ENCODE assay signal across 8 cellular contexts in genomic region chr22:46035742-46036557, GRCh38. TPM values are rescaled to one million over a fixed set of nuclear protein-coding genes. Genes with fewer than 3 reads are reported as not detected.
DNase-seq lines count a peak whose midpoint lies in the region; ATAC-seq and TF ChIP-seq lines count a peak whose summit lies in the region.

No MANE protein-coding gene starts in this region.

- H3K4me3 ChIP-seq in thoracic aorta = peak overlapping the region; percentile 76

- H3K27ac ChIP-seq in thoracic aorta = peak overlapping the region; percentile 87 to 95

- H3K4me1 Mint-ChIP-seq in HFFc6 (ENCODE audit: low read depth) (peaks cover 28% of the 10 kb centered on the region), glutamatergic neuron (ENCODE audit: low read depth, unreplicated experiment) (peaks cover 7% of the 10 kb centered on the region), osteocyte (ENCODE audit: unreplicated experiment) (peaks cover 29% of the 10 kb centered on the region)
- peaks cover 14% of the 10 kb centered on the region for H3K4me1 Mint-ChIP-seq in activated naive CD8-positive, alpha-beta T cell treated with anti-CD3 and anti-CD28 coated beads for 36 hours

- no peaks in the 10 kb centered on the region for H3K9me3 ChIP-seq in thoracic aorta

- H3K27ac Mint-ChIP-seq in HFFc6 (peak overlapping the region; percentile 82), glutamatergic neuron (ENCODE audit: unreplicated experiment) (no peak overlapping the region), osteocyte (ENCODE audit: unreplicated experiment) (peak overlapping the region; percentile 85)
- H3K27ac Mint-ChIP-seq in activated naive CD8-positive, alpha-beta T cell treated with anti-CD3 and anti-CD28 coated beads for 36 hours = peak overlapping the region; percentile 89

- H3K9me3 Mint-ChIP-seq in HFFc6 (no peaks in the 10 kb centered on the region), glutamatergic neuron (ENCODE audit: unreplicated experiment) (peaks cover 2% of the 10 kb centered on the region), osteocyte (ENCODE audit: unreplicated experiment) (no peaks in the 10 kb centered on the region)
- H3K9me3 Mint-ChIP-seq in activated naive CD8-positive, alpha-beta T cell treated with anti-CD3 and anti-CD28 coated beads for 36 hours = no peaks in the 10 kb centered on the region

- H3K27me3 Mint-ChIP-seq in HFFc6 (ENCODE audit: insufficient read depth) (peaks cover 2% of the 10 kb centered on the region; the same call in 1 of the 2 replicates), glutamatergic neuron (ENCODE audit: unreplicated experiment) (peaks cover 4% of the 10 kb centered on the region), osteocyte (ENCODE audit: unreplicated experiment) (no peaks in the 10 kb centered on the region)
- H3K27me3 Mint-ChIP-seq in activated naive CD8-positive, alpha-beta T cell treated with anti-CD3 and anti-CD28 coated beads for 36 hours = no peaks in the 10 kb centered on the region

- no peaks in the 10 kb centered on the region for H3K27me3 ChIP-seq in thoracic aorta (replicated peaks; ENCODE audit: insufficient read depth)

- H3K36me3 Mint-ChIP-seq in HFFc6 (ENCODE audit: low read depth) = no peaks in the 10 kb centered on the region
- no peaks in the 10 kb centered on the region for H3K36me3 Mint-ChIP-seq in activated naive CD8-positive, alpha-beta T cell treated with anti-CD3 and anti-CD28 coated beads for 36 hours
- no peaks in the 10 kb centered on the region for H3K36me3 Mint-ChIP-seq in glutamatergic neuron (ENCODE audit: unreplicated experiment)
- no peaks in the 10 kb centered on the region for H3K36me3 Mint-ChIP-seq in osteocyte (ENCODE audit: unreplicated experiment)

- TF ChIP-seq CTCF in GM10266 (IDR thresholded peaks at IDR 0.05; ENCODE audit: control insufficient read depth, insufficient read depth, low read depth, missing control alignments) = no peak
- TF ChIP-seq CTCF in HFFc6 (IDR thresholded peaks at IDR 0.05) = no peak
- no peak for TF ChIP-seq CTCF in glutamatergic neuron (IDR thresholded peaks at IDR 0.05; ENCODE audit: partially characterized antibody, unreplicated experiment)
- no peak for TF ChIP-seq CTCF in osteocyte (IDR thresholded peaks at IDR 0.05)
- no peak for TF ChIP-seq CTCF in thoracic aorta (IDR thresholded peaks at IDR 0.05)

- peaks cover 0 to 18% of the 10 kb centered on the region in 2 donors for H3K4me1 ChIP-seq in thoracic aorta (ENCODE audit: control insufficient read depth in 1 of 2, low read depth in 2 of 2)

- ATAC-seq in thoracic aorta (ENCODE audit: insufficient number of reproducible peaks, low FRiP score, low read depth) = peak; percentile 81

- no peaks in the 10 kb centered on the region for H3K36me3 ChIP-seq in thoracic aorta

- H3K4me3 Mint-ChIP-seq in HFFc6 (peak overlapping the region; percentile 87), glutamatergic neuron (ENCODE audit: unreplicated experiment) (peak overlapping the region; percentile 85), osteocyte (ENCODE audit: unreplicated experiment) (peak overlapping the region; percentile 84)
- peak overlapping the region; percentile 84 for H3K4me3 Mint-ChIP-seq in activated naive CD8-positive, alpha-beta T cell treated with anti-CD3 and anti-CD28 coated beads for 36 hours

- peak; percentile 100 for DNase-seq in GM10266 (ENCODE audit: extremely low spot score)
- peak; percentile 98 for DNase-seq in HFFc6
- DNase-seq in NAMALWA (ENCODE audit: low spot score) = peak; percentile 98
- DNase-seq in SKM-1 (lab: John Stamatoyannopoulos, UW; ENCODE audit: unreplicated experiment) = peak; percentile 99
- peak; percentile 100 for DNase-seq in activated naive CD8-positive, alpha-beta T cell treated with anti-CD3 and anti-CD28 coated beads for 36 hours
- peak; percentile 100 for DNase-seq in glutamatergic neuron
- peak; percentile 100 for DNase-seq in osteocyte (ENCODE audit: extremely low spot score, unreplicated experiment)
- peak; percentile 97 for DNase-seq in thoracic aorta (ENCODE audit: low spot score)

RNA-seq across cellular contexts. Expression of gene WNT7B, which starts 59.0 kb away (rescaled TPM):
- total RNA-seq in HFFc6 (2021; fragmentation: NEBNext Ultra II Directional; extraction: Animal tissue kit (Norgen Biotek cat#: 25700)) = under 1 TPM in 5 of 6 experiments, not detected in 1; 0.07 to 0.14 (median 0.09) TPM
- total RNA-seq in activated naive CD8-positive, alpha-beta T cell treated with anti-CD3 and anti-CD28 coated beads for 36 hours = not detected
- 0.37 TPM for total RNA-seq in glutamatergic neuron (ENCODE audit: unreplicated experiment)
- total RNA-seq in osteocyte = 2.3 and 2.7 TPM in 2 replicates
- not detected for total RNA-seq in thoracic aorta

Comparison
In these comparisons a context has a peak if more than half of its experiments do, and no peak if none do; other contexts are left out.
1. Peak in every context shown above with its lines: DNase-seq, ATAC-seq, H3K4me3 ChIP-seq and H3K27ac ChIP-seq.